ENCODE assay signal across 13 cellular contexts in genomic region chr12:62625238-62625637, GRCh38.
DNase-seq lines count a peak whose midpoint lies in the region; ATAC-seq, FAIRE-seq and TF ChIP-seq lines count a peak whose summit lies in the region.
"Had no signal": no experiment of that assay in that cellular context is flagged by ENCODE, and none has a peak within 500 bp of the region (broad histone marks: within the 10 kb centered on the region; RNA-seq: fewer than 3 reads in every experiment).

No MANE protein-coding gene starts in this region.

- DNase-seq in AG10803 (ENCODE audit: low read depth) (peak; percentile 80), HuH-7.5 (ENCODE audit: low spot score) (peak; percentile 46), amniotic epithelial cell (ENCODE audit: low read depth) (peak; percentile 98), kidney glomerular epithelial cell (lab: John Stamatoyannopoulos, UW) (peak; percentile 85), NCI-H446 (lab: John Stamatoyannopoulos, UW) (no peak), frontal cortex (ENCODE audit: low spot score in 2 of 2) (no peak)
- DNase-seq: BE2C; nephron progenitor cell; stimulated activated CD4-positive, alpha-beta T cell treated with anti-CD3 and anti-CD28 coated beads, Interleukin-15, amount 100 ng/mL, for 24 hours had no signal

- no peak for FAIRE-seq in frontal cortex (lab: Jason Lieb, UNC)
- FAIRE-seq: TTC549 had no signal

- no peak overlapping the region for H3K4me3 ChIP-seq in AG10803 (ENCODE audit: low read length)

- ATAC-seq in GM19452 (IDR thresholded peaks at IDR 0.05; ENCODE audit: unreplicated experiment) (no peak), GM21576 (IDR thresholded peaks at IDR 0.05; ENCODE audit: unreplicated experiment) (no peak)
- ATAC-seq: Panc1 had no signal

- TF ChIP-seq CTCF in AG10803 (conservative IDR thresholded peaks at IDR 0.05; ENCODE audit: low read length) = no peak

Comparison
In these comparisons a context has a peak if more than half of its experiments do, and no peak if none do; other contexts are left out.
1. DNase-seq: peak in AG10803 (single experiment), HuH-7.5 (single experiment), amniotic epithelial cell (single experiment) and kidney glomerular epithelial cell (single experiment); none in NCI-H446 (0 of 2) and frontal cortex (0 of 2).